Comparison of ENCODE assay signal across 24 cellular contexts in genomic region chr22:46696614-46697013, GRCh38. TPM values are rescaled to one million over a fixed set of nuclear protein-coding genes. Genes with fewer than 3 reads are reported as not detected.
A peak's percentile ranks its signal among the peaks of the same experiment; 100 is the strongest.
DNase-seq lines count a peak whose midpoint lies in the region; ATAC-seq and TF ChIP-seq lines count a peak whose summit lies in the region.
"Had no signal": no experiment of that assay in that cellular context is flagged by ENCODE, and none has a peak within 500 bp of the region (broad histone marks: within the 10 kb centered on the region; RNA-seq: fewer than 3 reads in every experiment).

No MANE protein-coding gene starts in this region.

- ATAC-seq in Right ventricle myocardium superior (ENCODE audit: poor library complexity) = peak; percentile 13
- ATAC-seq in effector memory CD8-positive, alpha-beta T cell (replicated peaks) = no peak
- no peak for ATAC-seq in GM18907 (IDR thresholded peaks at IDR 0.05; ENCODE audit: unreplicated experiment)
- ATAC-seq: GM12878, HCT116, PC-3 had no signal

- H3K4me3 Mint-ChIP-seq in effector memory CD8-positive, alpha-beta T cell = no peak overlapping the region
- H3K4me3 Mint-ChIP-seq: CD14-positive monocyte; CD8-positive, alpha-beta memory T cell had no signal

- peak overlapping the region; percentile 58 to 60 for H3K27ac Mint-ChIP-seq in effector memory CD8-positive, alpha-beta T cell

- no peak overlapping the region for H3K27ac ChIP-seq in right atrium auricular region
- no peak overlapping the region for H3K27ac ChIP-seq in sigmoid colon

- H3K9me3 Mint-ChIP-seq in effector memory CD8-positive, alpha-beta T cell = no peaks in the 10 kb centered on the region
- H3K9me3 Mint-ChIP-seq: CD14-positive monocyte; CD8-positive, alpha-beta memory T cell had no signal

- intact Hi-C loops in Right ventricle myocardium superior (cut with DNase I) (no loop called here), sigmoid colon (cut with DNase I) (no loop called here)

- in situ Hi-C loops in GM13976 (cut with MboI; ENCODE audit: low sequenced_read_pairs, unreplicated experiment) = no loop called here

- H3K4me1 ChIP-seq in right atrium auricular region (no peaks in the 10 kb centered on the region), sigmoid colon (no peaks in the 10 kb centered on the region)
- H3K4me1 ChIP-seq: BE2C had no signal

- TF ChIP-seq EP300 in sigmoid colon (IDR thresholded peaks at IDR 0.05) = no peak

- DNase-seq in NCI-H2107 (lab: John Stamatoyannopoulos, UW) (peak; percentile 21), NCI-H2107 treated with DMSO at 0.1 percent for 48 hours (lab: John Stamatoyannopoulos, UW; ENCODE audit: unreplicated experiment) (no peak), Right ventricle myocardium superior (peak; percentile 15), right atrium auricular region (ENCODE audit: low spot score) (no peak), sigmoid colon (peak; percentile 48), GM13976 (ENCODE audit: low spot score) (no peak)
- DNase-seq in effector memory CD8-positive, alpha-beta T cell = no peak
- DNase-seq: 8988T; ACHN; BE2C; CD8-positive, alpha-beta memory T cell; DMS 273 treated with DMSO at 0.1 percent for 48 hours; EL; GDM1; NCI-H1048; NCI-H1436; NCI-H187; NCI-H2081 treated with DMSO at 0.1 percent for 48 hours; NCI-H524; PC-3 had no signal

- H3K36me3 ChIP-seq in right atrium auricular region (peaks cover 98% of the 10 kb centered on the region), sigmoid colon (peaks cover 22 to 96% (median 59%) of the 10 kb centered on the region in 4 donors)

- no peaks in the 10 kb centered on the region for H3K27me3 Mint-ChIP-seq in effector memory CD8-positive, alpha-beta T cell
- H3K27me3 Mint-ChIP-seq: CD8-positive, alpha-beta memory T cell had no signal

- WGBS in sigmoid colon, 2 donors = 94 to 95% methylated on average over 10 of the region's 10 CpGs

- H3K4me3 ChIP-seq in right atrium auricular region (no peak overlapping the region), sigmoid colon (no peak overlapping the region)
- H3K4me3 ChIP-seq: GM12878 had no signal

- TF ChIP-seq POLR2A in sigmoid colon (IDR thresholded peaks at IDR 0.05) = no peak

- TF ChIP-seq CTCF in right atrium auricular region (IDR thresholded peaks at IDR 0.05) (no peak), sigmoid colon (IDR thresholded peaks at IDR 0.05) (no peak), GM13976 (IDR thresholded peaks at IDR 0.05; ENCODE audit: borderline replicate concordance, control extremely low read depth, extremely low read depth, insufficient read depth, missing control alignments) (no peak)

- H3K27me3 ChIP-seq in right atrium auricular region (no peaks in the 10 kb centered on the region), sigmoid colon (no peaks in the 10 kb centered on the region)
- H3K27me3 ChIP-seq: BE2C had no signal

- H3K9me3 ChIP-seq in right atrium auricular region = no peaks in the 10 kb centered on the region
- H3K9me3 ChIP-seq in sigmoid colon = no peaks in the 10 kb centered on the region
- H3K9me3 ChIP-seq: BE2C had no signal

- no peaks in the 10 kb centered on the region for H3K4me1 Mint-ChIP-seq in effector memory CD8-positive, alpha-beta T cell (ENCODE audit: low read depth in 2 of 2)
- H3K4me1 Mint-ChIP-seq: CD14-positive monocyte; CD8-positive, alpha-beta memory T cell had no signal

- H3K36me3 Mint-ChIP-seq in effector memory CD8-positive, alpha-beta T cell (ENCODE audit: insufficient read depth) = peaks cover 92% of the 10 kb centered on the region

RNA-seq across cellular contexts. Expression of gene CERK, which starts 41.4 kb away (rescaled TPM):
- total RNA-seq in Right ventricle myocardium superior (69.0 TPM), right atrium auricular region (10 to 100 TPM; 46.0 to 59.8 TPM), sigmoid colon (10 to 100 TPM; 23.9 to 45.5 (median 29.2) TPM)
- 10 to 100 TPM; 26.1 to 29.5 (median 26.4) TPM for polyA plus RNA-seq in sigmoid colon

Comparison
In these comparisons a context has a peak if more than half of its experiments do, and no peak if none do; other contexts are left out.
1. DNase-seq: peak in NCI-H2107 (single experiment), Right ventricle myocardium superior (single experiment) and sigmoid colon (single experiment); none in NCI-H2107 treated with DMSO at 0.1 percent for 48 hours (single experiment), right atrium auricular region (single experiment), effector memory CD8-positive, alpha-beta T cell (0 of 3) and GM13976 (single experiment).